ENCODE assay signal across 17 cellular contexts in genomic region chr11:10097615-10098014, GRCh38.
DNase-seq lines count a peak whose midpoint lies in the region; ATAC-seq, FAIRE-seq and TF ChIP-seq lines count a peak whose summit lies in the region.
"Had no signal": no experiment of that assay in that cellular context is flagged by ENCODE, and none has a peak within 500 bp of the region (broad histone marks: within the 10 kb centered on the region; RNA-seq: fewer than 3 reads in every experiment).

No MANE protein-coding gene starts in this region.

- H3K9me3 Mint-ChIP-seq in astrocyte (ENCODE audit: unreplicated experiment): peaks cover 12% of the 10 kb centered on the region

- H4K8ac ChIP-seq in IMR-90 (ENCODE audit: low read depth in 2 of 2, low read length in 2 of 2): no peak overlapping the region
- H4K8ac ChIP-seq in mesendoderm (ENCODE audit: low read depth, low read length): no peak overlapping the region

- H2AK5ac ChIP-seq in IMR-90 (ENCODE audit: low read depth, low read length): peak overlapping the region; percentile 3; the same call in 1 of the 2 replicates
- H2AK5ac ChIP-seq in mesendoderm (ENCODE audit: low read length): no peak overlapping the region

- H3K4me1 Mint-ChIP-seq in astrocyte (ENCODE audit: low read depth, unreplicated experiment): no peaks in the 10 kb centered on the region
- H3K4me1 Mint-ChIP-seq: B cell, GM23338 had no signal

- ATAC-seq in left cardiac atrium: no peak
- ATAC-seq in IMR-90 (ENCODE audit: low read depth): no peak
- ATAC-seq: CD8-positive, alpha-beta T cell; GM23338; HCT116 had no signal

- no peak overlapping the region for H2AFZ ChIP-seq in IMR-90 (replicated peaks; ENCODE audit: low read length, poor library complexity)
- H2AFZ ChIP-seq in astrocyte (ENCODE audit: low read depth, low read length): no peak overlapping the region
- no peak overlapping the region for H2AFZ ChIP-seq in parathyroid adenoma
- H2AFZ ChIP-seq: GM23338 had no signal

- H3K18ac ChIP-seq in IMR-90 (ENCODE audit: low read depth, low read length) (no peak overlapping the region), mesendoderm (ENCODE audit: low read length) (no peak overlapping the region)

- H2BK15ac ChIP-seq in IMR-90 (ENCODE audit: low read depth, low read length) (no peak overlapping the region), mesendoderm (replicated peaks; ENCODE audit: low read depth) (no peak overlapping the region)

- TF ChIP-seq RAD21 in IMR-90 (IDR thresholded peaks at IDR 0.05; ENCODE audit: low read length): no peak

- FAIRE-seq in astrocyte (lab: Jason Lieb, UNC): no peak
- FAIRE-seq: HTR-8/SVneo had no signal

- TF ChIP-seq CTCF in left ventricle myocardium inferior (IDR thresholded peaks at IDR 0.05; ENCODE audit: borderline replicate concordance) (no peak), IMR-90 (conservative IDR thresholded peaks at IDR 0.05; ENCODE audit: low read depth, low read length) (no peak), astrocyte (IDR thresholded peaks at IDR 0.05; ENCODE audit: insufficient read depth, low read depth, low read length) (no peak), parathyroid adenoma (IDR thresholded peaks at IDR 0.05) (no peak)

- H2BK20ac ChIP-seq in IMR-90 (ENCODE audit: low read depth, low read length): no peak overlapping the region

- no peak for DNase-seq in left ventricle myocardium inferior
- no peak for DNase-seq in left cardiac atrium
- no peak for DNase-seq in IMR-90
- DNase-seq in astrocyte (ENCODE audit: low read depth): no peak
- no peak for DNase-seq in SHP77 (lab: John Stamatoyannopoulos, UW)
- DNase-seq in mesendoderm: no peak
- DNase-seq: Calu3; CD8-positive, alpha-beta T cell; DMS79 treated with DMSO at 0.1 percent for 48 hours; GF-D8; HFFc6 had no signal

- intact Hi-C loops in left ventricle myocardium inferior (cut with micrococcal nuclease): no loop called here
- intact Hi-C loops in left cardiac atrium (cut with DNase I): no loop called here
- intact Hi-C loops in IMR-90 (cut with micrococcal nuclease): no loop called here

- in situ Hi-C loops in IMR-90 (cut with MboI; ENCODE audit: low sequenced_read_pairs): no loop called here

- whole genome bisulfite sequencing in IMR-90 (ENCODE audit: extremely low coverage in 2 of 2, insufficient read length in 1 of 2), 2 experiments: no CpG with 5 or more reads among the region's 4 CpGs
- no CpG with 5 or more reads among the region's 4 CpGs for WGBS in mesendoderm (ENCODE audit: extremely low coverage, insufficient coverage, low lambda C conversion rate)

- H3K9me3 ChIP-seq in left ventricle myocardium inferior (replicated peaks): peaks cover 34% of the 10 kb centered on the region
- peaks cover 12% of the 10 kb centered on the region for H3K9me3 ChIP-seq in IMR-90 (ENCODE audit: control insufficient read depth, insufficient read depth, low read length)
- H3K9me3 ChIP-seq in astrocyte (ENCODE audit: insufficient read depth, low read depth, low read length): no peaks in the 10 kb centered on the region
- H3K9me3 ChIP-seq in parathyroid adenoma (ENCODE audit: control insufficient read depth, low read length): no peaks in the 10 kb centered on the region

- H3K9ac ChIP-seq in IMR-90 (ENCODE audit: low read depth, low read length) (no peak overlapping the region), astrocyte (ENCODE audit: low read length) (no peak overlapping the region), parathyroid adenoma (no peak overlapping the region), mesendoderm (ENCODE audit: low read length) (no peak overlapping the region)
- H3K9ac ChIP-seq: BLaER1 treated with 17β-estradiol and CSF1 and Interleukin-3, amounts not matched to agents 10 nM and 100 nM had no signal

- H3K23ac ChIP-seq in IMR-90 (ENCODE audit: low read depth, low read length) (no peak overlapping the region), mesendoderm (ENCODE audit: low read length) (no peak overlapping the region)

- H3K79me2 ChIP-seq in astrocyte (ENCODE audit: insufficient read depth, low read length) (peaks cover 5% of the 10 kb centered on the region), parathyroid adenoma (peaks cover 2% of the 10 kb centered on the region), mesendoderm (ENCODE audit: control insufficient read depth, insufficient read depth, low read length) (no peaks in the 10 kb centered on the region)

- no peak overlapping the region for H4K91ac ChIP-seq in IMR-90 (ENCODE audit: insufficient read depth, low read depth, low read length)

- no peaks in the 10 kb centered on the region for H3K27me3 Mint-ChIP-seq in astrocyte (ENCODE audit: low read depth, unreplicated experiment)

- no peak overlapping the region for H3K4me2 ChIP-seq in IMR-90 (ENCODE audit: low read depth, low read length)
- no peak overlapping the region for H3K4me2 ChIP-seq in astrocyte (ENCODE audit: low read length)
- no peak overlapping the region for H3K4me2 ChIP-seq in parathyroid adenoma (ENCODE audit: low read length)
- no peak overlapping the region for H3K4me2 ChIP-seq in mesendoderm (ENCODE audit: low read length)
- H3K4me2 ChIP-seq: BLaER1 treated with 17β-estradiol and CSF1 and Interleukin-3, amounts not matched to agents 10 nM and 100 nM; GM23338 had no signal

- H4K5ac ChIP-seq in IMR-90 (ENCODE audit: low read depth, low read length) (no peak overlapping the region), mesendoderm (ENCODE audit: low read length) (no peak overlapping the region)

- no peak overlapping the region for H3K4ac ChIP-seq in IMR-90 (ENCODE audit: low read depth, low read length)
- no peak overlapping the region for H3K4ac ChIP-seq in mesendoderm (ENCODE audit: low read depth, low read length)

- peaks cover 7% of the 10 kb centered on the region for H3K36me3 ChIP-seq in left ventricle myocardium inferior
- H3K36me3 ChIP-seq in IMR-90 (ENCODE audit: control insufficient read depth, insufficient read depth, low read length): peaks cover 4% of the 10 kb centered on the region; the same call in 1 of the 2 replicates
- no peaks in the 10 kb centered on the region for H3K36me3 ChIP-seq in astrocyte (ENCODE audit: insufficient read depth, low read length)
- H3K36me3 ChIP-seq in parathyroid adenoma (ENCODE audit: control insufficient read depth, insufficient read depth, low read length): no peaks in the 10 kb centered on the region
- H3K36me3 ChIP-seq in mesendoderm (ENCODE audit: control insufficient read depth, insufficient read depth, low read length): no peaks in the 10 kb centered on the region

- H3K27ac ChIP-seq in left ventricle myocardium inferior (replicated peaks) (peak overlapping the region; percentile 67), IMR-90 (ENCODE audit: insufficient read depth, low read length) (no peak overlapping the region), astrocyte (ENCODE audit: low read depth, low read length) (no peak overlapping the region), parathyroid adenoma (peak overlapping the region; percentile 57), mesendoderm (ENCODE audit: low read depth, low read length) (no peak overlapping the region)
- H3K27ac ChIP-seq: BLaER1 treated with 17β-estradiol and CSF1 and Interleukin-3, amounts not matched to agents 10 nM and 100 nM had no signal

- peaks cover 16% of the 10 kb centered on the region for H3K36me3 Mint-ChIP-seq in astrocyte (ENCODE audit: low read depth, unreplicated experiment)

- POLR2A ChIA-PET in IMR-90 (lab: Charles Lee; ENCODE audit: unreplicated experiment): no interaction called here

- no peak overlapping the region for H3K14ac ChIP-seq in IMR-90 (replicated peaks; ENCODE audit: low read depth, low read length)

- H3K4me3 ChIP-seq in left ventricle myocardium inferior (no peak overlapping the region), IMR-90 (ENCODE audit: insufficient read depth, low read depth, low read length) (no peak overlapping the region), astrocyte (ENCODE audit: insufficient read depth, low read depth, low read length) (no peak overlapping the region), parathyroid adenoma (ENCODE audit: low read depth, low read length) (no peak overlapping the region), mesendoderm (ENCODE audit: low read length) (no peak overlapping the region)
- H3K4me3 ChIP-seq: BLaER1 treated with 17β-estradiol and CSF1 and Interleukin-3, amounts not matched to agents 10 nM and 100 nM; GM23338 had no signal

- dilution Hi-C loops in IMR-90 (cut with HindIII; ENCODE audit: low sequenced_read_pairs, unreplicated experiment): no loop called here

- peaks cover 3% of the 10 kb centered on the region; the same call in 1 of the 2 replicates for H3K9me1 ChIP-seq in IMR-90 (ENCODE audit: insufficient read depth, low read length)

- H3K56ac ChIP-seq in IMR-90 (ENCODE audit: extremely low read depth, insufficient read depth, low read length): no peak overlapping the region
- H3K56ac ChIP-seq in mesendoderm (ENCODE audit: low read length): no peak overlapping the region

- CTCF ChIA-PET in IMR-90 (lab: Yijun Ruan, JAX): interaction anchor here (1.3 kb wide), 1 partner anchor 21 kb away, joined by 3 read pairs; no protein-coding TSS in a partner anchor

- H3K27me3 ChIP-seq in left ventricle myocardium inferior (ENCODE audit: low read depth): no peaks in the 10 kb centered on the region
- H3K27me3 ChIP-seq in IMR-90 (ENCODE audit: control insufficient read depth, insufficient read depth, low read length): no peaks in the 10 kb centered on the region
- H3K27me3 ChIP-seq in astrocyte (ENCODE audit: insufficient read depth, low read length): no peaks in the 10 kb centered on the region
- H3K27me3 ChIP-seq in parathyroid adenoma (ENCODE audit: control insufficient read depth, insufficient read depth, low read length): no peaks in the 10 kb centered on the region
- no peaks in the 10 kb centered on the region for H3K27me3 ChIP-seq in mesendoderm (ENCODE audit: insufficient read depth, low read length, poor library complexity)
- H3K27me3 ChIP-seq: BLaER1 treated with 17β-estradiol and CSF1 and Interleukin-3, amounts not matched to agents 10 nM and 100 nM had no signal

- no peaks in the 10 kb centered on the region for H4K20me1 ChIP-seq in IMR-90 (ENCODE audit: insufficient read depth, low read length)
- no peaks in the 10 kb centered on the region for H4K20me1 ChIP-seq in astrocyte (ENCODE audit: insufficient read depth, low read length)

- no TSS peak for BruUV-seq in IMR-90 (replicated peaks; lab: Mats Ljungman, UMichigan)

- peaks cover 27 to 35% of the 10 kb centered on the region in 2 experiments for H3K79me1 ChIP-seq in IMR-90 (ENCODE audit: low read depth in 1 of 2, low read length in 2 of 2)
- peaks cover 2% of the 10 kb centered on the region for H3K79me1 ChIP-seq in mesendoderm (ENCODE audit: low read length)

- H3K4me3 Mint-ChIP-seq in astrocyte (ENCODE audit: unreplicated experiment): no peak overlapping the region
- H3K4me3 Mint-ChIP-seq: B cell; CD8-positive, alpha-beta T cell; GM23338; HFFc6 had no signal

- H2BK5ac ChIP-seq in IMR-90 (ENCODE audit: low read depth, low read length, poor library complexity, severe bottlenecking) (no peak overlapping the region), mesendoderm (ENCODE audit: low read length) (no peak overlapping the region)

- no peak overlapping the region for H2AK9ac ChIP-seq in IMR-90 (replicated peaks; ENCODE audit: low read depth, low read length, poor library complexity)

- H3K4me1 ChIP-seq in left ventricle myocardium inferior: peaks cover 8% of the 10 kb centered on the region
- H3K4me1 ChIP-seq in IMR-90 (ENCODE audit: control insufficient read depth, insufficient read depth, low read length): no peaks in the 10 kb centered on the region
- H3K4me1 ChIP-seq in astrocyte (ENCODE audit: insufficient read depth, low read length): no peaks in the 10 kb centered on the region
- no peaks in the 10 kb centered on the region for H3K4me1 ChIP-seq in parathyroid adenoma
- H3K4me1 ChIP-seq in mesendoderm (ENCODE audit: control insufficient read depth, low read depth, low read length): no peaks in the 10 kb centered on the region
- H3K4me1 ChIP-seq: BLaER1 treated with 17β-estradiol and CSF1 and Interleukin-3, amounts not matched to agents 10 nM and 100 nM had no signal

- H2BK120ac ChIP-seq in IMR-90 (ENCODE audit: low read depth, low read length): no peak overlapping the region
- no peak overlapping the region for H2BK120ac ChIP-seq in mesendoderm (ENCODE audit: low read depth, low read length)

- peak overlapping the region; percentile 47 for H3K27ac Mint-ChIP-seq in astrocyte (ENCODE audit: unreplicated experiment)
- H3K27ac Mint-ChIP-seq: B cell; CD8-positive, alpha-beta T cell; HFFc6 had no signal

- TF ChIP-seq POLR2A in IMR-90 (IDR thresholded peaks at IDR 0.05; ENCODE audit: low read depth, low read length): no peak

Comparison
In these comparisons a context has a peak if more than half of its experiments do, and no peak if none do; other contexts are left out.
1. H3K27ac ChIP-seq: peak in left ventricle myocardium inferior (single experiment) and parathyroid adenoma (single experiment); none in IMR-90 (single experiment), astrocyte (single experiment) and mesendoderm (single experiment).